17 cellular contexts compared by ENCODE assay signal in genomic region chr11:134801526-134801925, GRCh38.
"Had no signal": no experiment of that assay in that cellular context is flagged by ENCODE, and none has a peak within 500 bp of the region (broad histone marks: within the 10 kb centered on the region; RNA-seq: fewer than 3 reads in every experiment).

No MANE protein-coding gene starts in this region.

- H3K9me3 ChIP-seq: adrenal gland, colonic mucosa, right atrium auricular region, tibial nerve had no signal

- H3K4me1 Mint-ChIP-seq: activated CD4-positive, alpha-beta memory T cell treated with anti-CD3 and anti-CD28 coated beads, Interleukin-2, amount 10 ng/mL, durations not matched to agents 7 days and 5 days; stimulated activated memory B cell treated with anti-CD40 and anti-IgM and Interleukin-4, amounts not matched to agents 10 μg/mL and 1 μg/mL and 100 μg/mL, for 72 hours had no signal

- H3K9me3 Mint-ChIP-seq: activated CD4-positive, alpha-beta memory T cell treated with anti-CD3 and anti-CD28 coated beads, Interleukin-2, amount 10 ng/mL, durations not matched to agents 7 days and 5 days; activated T-cell treated with anti-CD3 and anti-CD28 coated beads, Interleukin-2, amount 50 U/mL, for 4 hours; stimulated activated memory B cell treated with anti-CD40 and anti-IgM and Interleukin-4, amounts not matched to agents 10 μg/mL and 1 μg/mL and 100 μg/mL, for 72 hours; T-helper 1 cell treated with Interleukin-12 subunit alpha and Interleukin-12 subunit beta and Interleukin-4 antibody, amounts not matched to agents 30 μg/mL and 1 μg/mL, for 36 hours had no signal

- H3K4me3 ChIP-seq: adrenal gland, colonic mucosa, right atrium auricular region, tibial nerve had no signal

- H3K4me3 Mint-ChIP-seq: activated CD4-positive, alpha-beta memory T cell treated with anti-CD3 and anti-CD28 coated beads, Interleukin-2, amount 10 ng/mL, durations not matched to agents 7 days and 5 days; activated T-cell treated with anti-CD3 and anti-CD28 coated beads, Interleukin-2, amount 50 U/mL, for 4 hours; stimulated activated memory B cell treated with anti-CD40 and anti-IgM and Interleukin-4, amounts not matched to agents 10 μg/mL and 1 μg/mL and 100 μg/mL, for 72 hours; T-helper 1 cell treated with Interleukin-12 subunit alpha and Interleukin-12 subunit beta and Interleukin-4 antibody, amounts not matched to agents 30 μg/mL and 1 μg/mL, for 36 hours had no signal

- H3K27me3 ChIP-seq: colonic mucosa, foreskin keratinocyte, right atrium auricular region had no signal

- DNase-seq: activated CD4-positive, alpha-beta memory T cell treated with anti-CD3 and anti-CD28 coated beads, Interleukin-2, amount 10 ng/mL, durations not matched to agents 7 days and 5 days; activated effector memory CD4-positive, alpha-beta T cell treated with Interleukin-2 at 50 U/mL for 16 hours; activated naive CD4-positive, alpha-beta T cell treated with anti-CD3 and anti-CD28 coated beads, Interleukin-2, amount 50 U/mL, for 16 hours; activated T-cell treated with anti-CD3 and anti-CD28 coated beads, Interleukin-2, amount 50 U/mL, for 4 hours; adrenal gland; colonic mucosa; effector CD4-positive, alpha-beta T cell; foreskin keratinocyte; midbrain; occipital lobe; stimulated activated CD4-positive, alpha-beta T cell treated with anti-CD3 and anti-CD28 coated beads, Interleukin-2, amount 100 ng/mL, for 48 hours; WERI-Rb-1 had no signal

- H3K27ac Mint-ChIP-seq: activated CD4-positive, alpha-beta memory T cell treated with anti-CD3 and anti-CD28 coated beads, Interleukin-2, amount 10 ng/mL, durations not matched to agents 7 days and 5 days; progenitor cell of endocrine pancreas; stimulated activated memory B cell treated with anti-CD40 and anti-IgM and Interleukin-4, amounts not matched to agents 10 μg/mL and 1 μg/mL and 100 μg/mL, for 72 hours; T-helper 1 cell treated with Interleukin-12 subunit alpha and Interleukin-12 subunit beta and Interleukin-4 antibody, amounts not matched to agents 30 μg/mL and 1 μg/mL, for 36 hours had no signal

- H3K36me3 ChIP-seq: adrenal gland, colonic mucosa, right atrium auricular region, tibial nerve, WERI-Rb-1 had no signal

- H3K4me1 ChIP-seq: adrenal gland, colonic mucosa, foreskin keratinocyte, right atrium auricular region had no signal

- H3K27ac ChIP-seq: adrenal gland, colonic mucosa, foreskin keratinocyte, right atrium auricular region, tibial nerve, WERI-Rb-1 had no signal

- H3K36me3 Mint-ChIP-seq: stimulated activated memory B cell treated with anti-CD40 and anti-IgM and Interleukin-4, amounts not matched to agents 10 μg/mL and 1 μg/mL and 100 μg/mL, for 72 hours had no signal

- ATAC-seq: activated T-cell treated with anti-CD3 and anti-CD28 coated beads, Interleukin-2, amount 50 U/mL, for 4 hours; stimulated activated memory B cell treated with anti-CD40 and anti-IgM and Interleukin-4, amounts not matched to agents 10 μg/mL and 1 μg/mL and 100 μg/mL, for 72 hours had no signal
